Comparison of ENCODE assay signal across 20 cellular contexts in the genomic region with DNA sequence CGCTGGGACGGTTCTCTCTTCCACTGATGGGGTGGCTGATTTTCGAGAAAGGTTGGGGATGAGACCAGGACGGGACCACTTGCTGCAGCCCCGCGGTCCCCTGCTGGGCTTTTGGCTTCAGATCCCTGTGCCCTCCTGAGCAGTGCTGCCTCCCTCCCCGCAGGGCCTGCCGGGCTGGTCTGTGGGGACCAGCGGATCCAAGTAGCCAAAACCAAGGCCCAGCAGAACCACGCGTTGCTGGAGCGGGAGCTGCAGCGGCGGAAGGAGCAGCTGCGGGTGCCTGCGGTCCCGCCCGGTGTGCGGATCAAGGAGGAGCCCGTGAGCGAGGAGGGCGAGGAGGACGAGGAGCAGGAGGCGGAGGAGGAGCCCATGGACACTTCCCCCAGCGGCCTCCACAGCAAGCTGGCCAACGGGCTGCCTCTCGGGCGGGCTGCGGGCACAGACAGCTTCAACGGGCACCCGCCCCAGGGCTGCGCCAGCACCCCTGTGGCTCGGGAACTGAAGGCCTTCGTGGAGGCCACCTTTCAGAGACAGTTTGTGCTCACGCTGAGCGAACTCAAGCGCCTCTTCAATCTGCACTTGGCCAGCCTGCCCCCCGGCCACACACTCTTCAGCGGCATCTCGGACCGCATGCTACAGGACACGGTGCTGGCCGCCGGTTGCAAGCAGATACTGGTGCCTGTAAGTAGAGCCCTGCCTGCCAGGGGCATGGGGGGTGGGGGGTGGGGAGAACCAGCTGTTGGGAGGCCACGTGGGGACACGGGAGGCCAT. TPM values are rescaled to one million over a fixed set of nuclear protein-coding genes. Genes with fewer than 3 reads are reported as not detected.
DNase-seq lines count a peak whose midpoint lies in the region; ATAC-seq and TF ChIP-seq lines count a peak whose summit lies in the region.
"Had no signal": no experiment of that assay in that cellular context is flagged by ENCODE, and none has a peak within 500 bp of the region (broad histone marks: within the 10 kb centered on the region; RNA-seq: fewer than 3 reads in every experiment).

No MANE protein-coding gene starts in this region.

- H3K27ac ChIP-seq in osteoblast (ENCODE audit: low read depth, low read length) (no peak overlapping the region), dorsolateral prefrontal cortex (no peak overlapping the region)
- H3K27ac ChIP-seq: 22Rv1 had no signal

- peaks cover 18% of the 10 kb centered on the region for H4K20me1 ChIP-seq in osteoblast (ENCODE audit: insufficient read depth, low read length)

- intact Hi-C loops in dorsolateral prefrontal cortex (cut with DNase I), result no loop called here

- H3K4me3 ChIP-seq in osteoblast (ENCODE audit: insufficient read depth, low read length), result no peak overlapping the region
- H3K4me3 ChIP-seq in dorsolateral prefrontal cortex, result no peak overlapping the region
- H3K4me3 ChIP-seq: GM23338 had no signal

- no peaks in the 10 kb centered on the region for H3K9me3 ChIP-seq in osteoblast (ENCODE audit: low read depth, low read length)

- peak overlapping the region; percentile 38 to 82 for H3K27ac Mint-ChIP-seq in effector memory CD8-positive, alpha-beta T cell
- H3K27ac Mint-ChIP-seq: GM23338 had no signal

- TF ChIP-seq CTCF in osteoblast (IDR thresholded peaks at IDR 0.05; ENCODE audit: extremely low read depth, low read depth, low read length) (no peak), dorsolateral prefrontal cortex (IDR thresholded peaks at IDR 0.05 in 54 of 56, conservative IDR thresholded peaks at IDR 0.05 in 2 of 56; ENCODE audit: low read depth in 1 of 56, partially characterized antibody in 56 of 56) (no peak)

- H3K27me3 Mint-ChIP-seq in effector memory CD8-positive, alpha-beta T cell, result no peaks in the 10 kb centered on the region

- no peak overlapping the region for H2AFZ ChIP-seq in osteoblast (ENCODE audit: low read length)
- H2AFZ ChIP-seq: GM23338 had no signal

- peaks cover 57% of the 10 kb centered on the region for H3K36me3 ChIP-seq in osteoblast (ENCODE audit: insufficient read depth, low read length)

- H3K4me1 Mint-ChIP-seq in effector memory CD8-positive, alpha-beta T cell (ENCODE audit: low read depth in 2 of 2), result peaks cover 0 to 8% of the 10 kb centered on the region in 2 donors

- H3K4me3 Mint-ChIP-seq in effector memory CD8-positive, alpha-beta T cell, result no peak overlapping the region
- H3K4me3 Mint-ChIP-seq: CD14-positive monocyte, GM23338 had no signal

- peaks cover 8% of the 10 kb centered on the region for H3K79me2 ChIP-seq in osteoblast (ENCODE audit: insufficient read depth, low read length)

- no peaks in the 10 kb centered on the region for H3K4me1 ChIP-seq in osteoblast (ENCODE audit: insufficient read depth, low read length)

- no peak for ATAC-seq in effector memory CD8-positive, alpha-beta T cell (replicated peaks)
- ATAC-seq: GM23338, HCT116 had no signal

- H3K27me3 ChIP-seq in osteoblast (ENCODE audit: insufficient read depth, low read length) (no peaks in the 10 kb centered on the region), dorsolateral prefrontal cortex (no peaks in the 10 kb centered on the region)

- DNase-seq in DMS 273 (lab: John Stamatoyannopoulos, UW; ENCODE audit: unreplicated experiment), result peak; percentile 19
- no peak for DNase-seq in DMS 273 treated with DMSO at 0.1 percent for 48 hours (lab: John Stamatoyannopoulos, UW)
- peak; percentile 7 for DNase-seq in AG20443 (ENCODE audit: low spot score)
- DNase-seq in effector memory CD8-positive, alpha-beta T cell, result no peak
- peak; percentile 59 for DNase-seq in osteoblast (ENCODE audit: insufficient read length, low spot score, missing footprints)
- DNase-seq in SKM-1 (lab: John Stamatoyannopoulos, UW; ENCODE audit: unreplicated experiment), result no peak
- no peak for DNase-seq in dorsolateral prefrontal cortex
- DNase-seq in NCI-H2029 (lab: John Stamatoyannopoulos, UW), result no peak
- DNase-seq: NCI-H1105 treated with DMSO at 0.1 percent for 48 hours, NCI-H1694, NCI-H2107, NCI-H2227 treated with DMSO at 0.1 percent for 48 hours, NCI-H510A treated with DMSO at 0.1 percent for 48 hours, NCI-H774, OCI-M1, SHP77 treated with DMSO at 0.1 percent for 48 hours had no signal

- no peaks in the 10 kb centered on the region for H3K9me3 Mint-ChIP-seq in effector memory CD8-positive, alpha-beta T cell
- H3K9me3 Mint-ChIP-seq: CD14-positive monocyte, GM23338 had no signal

- peaks cover 47% of the 10 kb centered on the region for H3K36me3 Mint-ChIP-seq in effector memory CD8-positive, alpha-beta T cell (ENCODE audit: insufficient read depth)

- H3K4me2 ChIP-seq in osteoblast (ENCODE audit: insufficient read depth, low read length), result no peak overlapping the region
- H3K4me2 ChIP-seq: GM23338 had no signal

RNA-seq across cellular contexts. Expression of a gene that starts 28.6 kb away (rescaled TPM):
- total RNA-seq in osteoblast (19.2 and 19.4 TPM in 2 replicates), dorsolateral prefrontal cortex (10 to 100 TPM; 29.2 to 66.1 (median 45.5) TPM)

RNA-seq across cellular contexts. Expression of a gene that starts 48.6 kb away (rescaled TPM):
- 49.5 and 52.5 TPM in 2 replicates for total RNA-seq in osteoblast
- 10 to 100 TPM in 119 of 120 experiments, 1 to 10 TPM in 1; 7.3 to 37.6 (median 23.1) TPM for total RNA-seq in dorsolateral prefrontal cortex

Comparison
In these comparisons a context has a peak if more than half of its experiments do, and no peak if none do; other contexts are left out.
1. DNase-seq: peak in DMS 273 (single experiment), AG20443 (single experiment) and osteoblast (single experiment); none in DMS 273 treated with DMSO at 0.1 percent for 48 hours (single experiment), effector memory CD8-positive, alpha-beta T cell (0 of 3), SKM-1 (single experiment), dorsolateral prefrontal cortex (0 of 10) and NCI-H2029 (single experiment).